ENCODE assay signal across 9 cellular contexts in the genomic region with DNA sequence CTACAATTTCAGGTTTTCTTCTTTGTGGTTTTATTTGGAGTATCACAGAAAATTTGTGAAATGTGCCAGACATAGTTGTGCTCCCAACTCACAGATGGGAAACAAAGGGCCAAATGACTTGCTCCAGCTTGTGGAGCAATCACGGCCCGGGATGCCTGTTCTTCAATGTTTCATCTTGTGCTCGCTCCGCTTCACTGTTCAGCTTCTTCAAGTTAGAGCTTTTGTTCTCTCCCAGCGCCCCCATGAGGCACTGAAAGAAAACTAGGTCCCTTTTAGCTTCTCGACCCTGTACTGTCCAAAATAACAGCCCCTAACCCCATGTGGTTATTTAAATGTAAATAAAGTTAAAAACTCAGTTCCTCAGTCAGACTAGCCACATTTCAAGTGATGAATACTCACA.
A peak's percentile ranks its signal among the peaks of the same experiment; 100 is the strongest.
DNase-seq lines count a peak whose midpoint lies in the region; ATAC-seq, FAIRE-seq and TF ChIP-seq lines count a peak whose summit lies in the region.
"Had no signal": no experiment of that assay in that cellular context is flagged by ENCODE, and none has a peak within 500 bp of the region (broad histone marks: within the 10 kb centered on the region; RNA-seq: fewer than 3 reads in every experiment).

No MANE protein-coding gene starts in this region.

- TF ChIP-seq CTCF in cardiac fibroblast (IDR thresholded peaks at IDR 0.05; ENCODE audit: low read depth, low read length) (no peak), HepG2 (CRISPR knock-in tag; IDR thresholded peaks at IDR 0.05) (peak; percentile 75)

- in situ Hi-C loops in HepG2 (cut with HindIII; ENCODE audit: extremely low pct_ligation_motif_present, low pct_unique_long_range_greater_than_20kb): no loop called here

- FAIRE-seq in HepG2 (lab: Jason Lieb, UNC): peak; percentile 8
- FAIRE-seq in GM12891 (lab: Jason Lieb, UNC): no peak

- 3% methylated on average over 6 of the region's 6 CpGs for WGBS in HepG2 (ENCODE audit: low lambda C conversion rate)

- H3K9ac ChIP-seq in HepG2 (ENCODE audit: insufficient read depth, low read depth, low read length): no peak overlapping the region

- ATAC-seq in HepG2: peak; percentile 96
- ATAC-seq in sciatic nerve: no peak

- no peaks in the 10 kb centered on the region for H3K27me3 ChIP-seq in HepG2 (ENCODE audit: control insufficient read depth in 1 of 2, insufficient read depth in 2 of 2, low read length in 2 of 2)
- H3K27me3 ChIP-seq: upper lobe of left lung had no signal

- POLR2A ChIA-PET in HepG2 (lab: Yijun Ruan, JAX): interaction anchor here (0.5 kb wide), 1 partner anchor 350 kb away, joined by 3 read pairs; no protein-coding TSS in a partner anchor

- DNase-seq in GM03348 (ENCODE audit: low spot score) (peak; percentile 12), NAMALWA (ENCODE audit: low spot score) (peak; percentile 41), cardiac fibroblast (ENCODE audit: low read depth in 2 of 2) (peak; percentile 1 to 31), HepG2 (ENCODE audit: low spot score) (peak; percentile 59), GM12891 (ENCODE audit: insufficient read length, low spot score) (no peak), SIG-M5 (lab: John Stamatoyannopoulos, UW) (no peak), dermis blood vessel endothelial cell (no peak), sciatic nerve (ENCODE audit: low spot score) (no peak)
- DNase-seq: upper lobe of left lung had no signal

- no peak overlapping the region for H2AFZ ChIP-seq in HepG2 (ENCODE audit: low read length)

- no TSS peak for BruUV-seq in HepG2 (replicated peaks; lab: Mats Ljungman, UMichigan)

- TF ChIP-seq EP300 in HepG2 (IDR thresholded peaks at IDR 0.05; ENCODE audit: low read depth in 2 of 2, low read length in 2 of 2) (no peak), HepG2 (CRISPR knock-in tag; IDR thresholded peaks at IDR 0.05; ENCODE audit: borderline replicate concordance) (no peak)

- no peak overlapping the region for H3K4me2 ChIP-seq in HepG2 (ENCODE audit: low read depth, low read length)

- no peaks in the 10 kb centered on the region for H3K9me3 ChIP-seq in HepG2 (ENCODE audit: low read length)
- H3K9me3 ChIP-seq: upper lobe of left lung had no signal

- H3K4me1 ChIP-seq in HepG2 (ENCODE audit: insufficient read depth, low read length): no peaks in the 10 kb centered on the region
- H3K4me1 ChIP-seq: upper lobe of left lung had no signal

- no peaks in the 10 kb centered on the region for H3K36me3 ChIP-seq in HepG2 (replicated peaks in 1 of 2; ENCODE audit: control insufficient read depth in 1 of 2, insufficient read depth in 2 of 2, low read length in 2 of 2)
- H3K36me3 ChIP-seq: upper lobe of left lung had no signal

- no peak for TF ChIP-seq POLR2A in HepG2 (IDR thresholded peaks at IDR 0.05; ENCODE audit: insufficient read depth in 1 of 2, low read depth in 2 of 2, low read length in 2 of 2)
- TF ChIP-seq POLR2A in GM12891 (IDR thresholded peaks at IDR 0.05; ENCODE audit: low read depth, low read length): no peak

- no peaks in the 10 kb centered on the region for H4K20me1 ChIP-seq in HepG2 (ENCODE audit: insufficient read depth, low read length)

- TF ChIP-seq RAD21 in HepG2 (CRISPR knock-in tag; IDR thresholded peaks at IDR 0.05): no peak; the same call in 1 of the 2 replicates

- H3K4me3 ChIP-seq in cardiac fibroblast (replicated peaks in 1 of 2; ENCODE audit: low read depth in 2 of 2, low read length in 2 of 2) (no peak overlapping the region), HepG2 (replicated peaks in 1 of 3; ENCODE audit: insufficient read depth in 1 of 3, low read depth in 2 of 3, low read length in 3 of 3) (no peak overlapping the region)
- H3K4me3 ChIP-seq: upper lobe of left lung had no signal

- CTCF ChIA-PET in HepG2 (lab: Yijun Ruan, JAX; ENCODE audit: low intra/inter-chr PET ratio, low total read pairs): interaction anchor here (1.5 kb wide), 1 partner anchor 503 kb away, joined by 5 read pairs; no protein-coding TSS in a partner anchor

- no peaks in the 10 kb centered on the region for H3K79me2 ChIP-seq in HepG2 (ENCODE audit: insufficient read depth, low read length)

- intact Hi-C loops in HepG2 (cut with micrococcal nuclease; ENCODE audit: unreplicated experiment) (loop anchor here (1.0 kb wide), 3 partner anchors 87 to 528 kb away; no protein-coding TSS in a partner anchor), sciatic nerve (cut with DNase I) (no loop called here)

- no peak overlapping the region for H3K27ac ChIP-seq in HepG2 (ENCODE audit: extremely low read length, insufficient read depth, low read length)
- H3K27ac ChIP-seq: upper lobe of left lung had no signal

TF ChIP-seq in HepG2, 621 proteins besides CTCF, POLR2A, EP300 and RAD21 (continues in another document):
- TF ChIP-seq, protein P1, sequence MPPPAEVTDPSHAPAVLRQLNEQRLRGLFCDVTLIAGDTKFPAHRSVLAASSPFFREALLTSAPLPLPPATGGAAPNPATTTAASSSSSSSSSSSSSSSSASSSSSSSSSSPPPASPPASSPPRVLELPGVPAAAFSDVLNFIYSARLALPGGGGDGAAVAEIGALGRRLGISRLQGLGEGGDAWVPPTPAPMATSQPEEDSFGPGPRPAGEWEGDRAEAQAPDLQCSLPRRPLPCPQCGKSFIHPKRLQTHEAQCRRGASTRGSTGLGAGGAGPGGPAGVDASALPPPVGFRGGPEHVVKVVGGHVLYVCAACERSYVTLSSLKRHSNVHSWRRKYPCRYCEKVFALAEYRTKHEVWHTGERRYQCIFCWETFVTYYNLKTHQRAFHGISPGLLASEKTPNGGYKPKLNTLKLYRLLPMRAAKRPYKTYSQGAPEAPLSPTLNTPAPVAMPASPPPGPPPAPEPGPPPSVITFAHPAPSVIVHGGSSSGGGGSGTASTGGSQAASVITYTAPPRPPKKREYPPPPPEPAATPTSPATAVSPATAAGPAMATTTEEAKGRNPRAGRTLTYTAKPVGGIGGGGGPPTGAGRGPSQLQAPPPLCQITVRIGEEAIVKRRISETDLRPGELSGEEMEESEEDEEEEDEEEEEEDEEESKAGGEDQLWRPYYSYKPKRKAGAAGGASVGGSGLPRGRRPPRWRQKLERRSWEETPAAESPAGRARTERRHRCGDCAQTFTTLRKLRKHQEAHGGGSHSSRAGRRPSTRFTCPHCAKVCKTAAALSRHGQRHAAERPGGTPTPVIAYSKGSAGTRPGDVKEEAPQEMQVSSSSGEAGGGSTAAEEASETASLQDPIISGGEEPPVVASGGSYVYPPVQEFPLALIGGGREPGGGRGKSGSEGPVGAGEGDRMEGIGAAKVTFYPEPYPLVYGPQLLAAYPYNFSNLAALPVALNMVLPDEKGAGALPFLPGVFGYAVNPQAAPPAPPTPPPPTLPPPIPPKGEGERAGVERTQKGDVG (CRISPR knock-in tag; IDR thresholded peaks at IDR 0.05; ENCODE audit: borderline replicate concordance): no peak
- TF ChIP-seq TCF7 (IDR thresholded peaks at IDR 0.05; ENCODE audit: low read depth) (no peak), SUZ12 (IDR thresholded peaks at IDR 0.05; ENCODE audit: low read depth, low read length) (no peak), CC2D1A (CRISPR knock-in tag; IDR thresholded peaks at IDR 0.05) (0 out of 2 replicates have a peak, but pooled peaks have one; percentile 19)
- TF ChIP-seq, protein P2, sequence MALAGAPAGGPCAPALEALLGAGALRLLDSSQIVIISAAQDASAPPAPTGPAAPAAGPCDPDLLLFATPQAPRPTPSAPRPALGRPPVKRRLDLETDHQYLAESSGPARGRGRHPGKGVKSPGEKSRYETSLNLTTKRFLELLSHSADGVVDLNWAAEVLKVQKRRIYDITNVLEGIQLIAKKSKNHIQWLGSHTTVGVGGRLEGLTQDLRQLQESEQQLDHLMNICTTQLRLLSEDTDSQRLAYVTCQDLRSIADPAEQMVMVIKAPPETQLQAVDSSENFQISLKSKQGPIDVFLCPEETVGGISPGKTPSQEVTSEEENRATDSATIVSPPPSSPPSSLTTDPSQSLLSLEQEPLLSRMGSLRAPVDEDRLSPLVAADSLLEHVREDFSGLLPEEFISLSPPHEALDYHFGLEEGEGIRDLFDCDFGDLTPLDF (CRISPR knock-in tag; IDR thresholded peaks at IDR 0.05): 0 out of 2 replicates have a peak, but pooled peaks have one; percentile 27

TF ChIP-seq in GM12891, 5 proteins besides CTCF, POLR2A, EP300 and RAD21:
- TF ChIP-seq POU2F2 (IDR thresholded peaks at IDR 0.05; ENCODE audit: low read depth, low read length) (no peak), TAF1 (IDR thresholded peaks at IDR 0.05; ENCODE audit: low read depth, low read length) (no peak), POLR2AphosphoS5 (IDR thresholded peaks at IDR 0.05; ENCODE audit: low read depth, low read length) (no peak), PAX5 (IDR thresholded peaks at IDR 0.05; ENCODE audit: insufficient read depth, low read length, severe bottlenecking) (no peak), SPI1 (IDR thresholded peaks at IDR 0.05; ENCODE audit: low read depth, low read length) (no peak)

Comparison
In these comparisons a context has a peak if more than half of its experiments do, and no peak if none do; other contexts are left out.
1. DNase-seq: peak in GM03348 (single experiment), NAMALWA (single experiment), cardiac fibroblast (2 of 2) and HepG2 (single experiment); none in GM12891 (single experiment), SIG-M5 (single experiment), dermis blood vessel endothelial cell (single experiment) and sciatic nerve (single experiment).